1 cellular context compared by ENCODE assay signal in genomic region chr3:44649709-44650108, GRCh38.
TF ChIP-seq lines count a peak whose summit lies in the region.

No MANE protein-coding gene starts in this region.

TF ChIP-seq in GM12878, 131 proteins besides CTCF, POLR2A, EP300 and RAD21:
- no peak for TF ChIP-seq ZNF24 (IDR thresholded peaks at IDR 0.05)
- TF ChIP-seq NRF1 (conservative IDR thresholded peaks at IDR 0.05; ENCODE audit: low read depth, low read length) = no peak
- TF ChIP-seq JUNB (IDR thresholded peaks at IDR 0.05) = no peak
- TF ChIP-seq POLR2AphosphoS5 (IDR thresholded peaks at IDR 0.05; ENCODE audit: low read length) = no peak
- TF ChIP-seq POU2F2 (IDR thresholded peaks at IDR 0.05; ENCODE audit: borderline replicate concordance, low read depth, low read length) = no peak
- no peak for TF ChIP-seq EZH2 (IDR thresholded peaks at IDR 0.05; ENCODE audit: borderline replicate concordance, control insufficient read depth, low read depth, low read length)
- TF ChIP-seq RFX5 (IDR thresholded peaks at IDR 0.05; ENCODE audit: low read depth, low read length) = no peak
- no peak for TF ChIP-seq SIX5 (IDR thresholded peaks at IDR 0.05; ENCODE audit: low read depth, low read length, severe bottlenecking)
- no peak for TF ChIP-seq SREBF1 (IDR thresholded peaks at IDR 0.05; ENCODE audit: low read length)
- TF ChIP-seq, protein P1, sequence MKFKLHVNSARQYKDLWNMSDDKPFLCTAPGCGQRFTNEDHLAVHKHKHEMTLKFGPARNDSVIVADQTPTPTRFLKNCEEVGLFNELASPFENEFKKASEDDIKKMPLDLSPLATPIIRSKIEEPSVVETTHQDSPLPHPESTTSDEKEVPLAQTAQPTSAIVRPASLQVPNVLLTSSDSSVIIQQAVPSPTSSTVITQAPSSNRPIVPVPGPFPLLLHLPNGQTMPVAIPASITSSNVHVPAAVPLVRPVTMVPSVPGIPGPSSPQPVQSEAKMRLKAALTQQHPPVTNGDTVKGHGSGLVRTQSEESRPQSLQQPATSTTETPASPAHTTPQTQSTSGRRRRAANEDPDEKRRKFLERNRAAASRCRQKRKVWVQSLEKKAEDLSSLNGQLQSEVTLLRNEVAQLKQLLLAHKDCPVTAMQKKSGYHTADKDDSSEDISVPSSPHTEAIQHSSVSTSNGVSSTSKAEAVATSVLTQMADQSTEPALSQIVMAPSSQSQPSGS (IDR thresholded peaks at IDR 0.05; ENCODE audit: low read length) = no peak
- TF ChIP-seq E2F4 (IDR thresholded peaks at IDR 0.05; ENCODE audit: low read depth, low read length) = no peak
- no peak for TF ChIP-seq KDM1A (IDR thresholded peaks at IDR 0.05; ENCODE audit: borderline replicate concordance)
- TF ChIP-seq RAD51 (IDR thresholded peaks at IDR 0.05) = no peak
- no peak for TF ChIP-seq MYC (IDR thresholded peaks at IDR 0.05; ENCODE audit: insufficient read depth, insufficient read length, insufficient replicate concordance, low read length, severe bottlenecking)
- TF ChIP-seq IKZF2 (IDR thresholded peaks at IDR 0.05) = no peak
- no peak for TF ChIP-seq BCLAF1 (IDR thresholded peaks at IDR 0.05)
- no peak for TF ChIP-seq ETV6 (conservative IDR thresholded peaks at IDR 0.05 in 1 of 2, IDR thresholded peaks at IDR 0.05 in 1 of 2; ENCODE audit: borderline replicate concordance in 1 of 2, low read depth in 1 of 2)
- TF ChIP-seq ZNF274 (IDR thresholded peaks at IDR 0.05; ENCODE audit: insufficient read depth, insufficient read length) = no peak
- no peak for TF ChIP-seq CREM (IDR thresholded peaks at IDR 0.05; ENCODE audit: low read depth)
TF ChIP-seq in GM12878: peak in this region for 0.
